ENCODE assay signal across 1 cellular context in genomic region chr1:205709059-205709398, GRCh38.
A peak's percentile ranks its signal among the peaks of the same experiment; 100 is the strongest.
TF ChIP-seq lines count a peak whose summit lies in the region.

No MANE protein-coding gene starts in this region.

TF ChIP-seq in K562, 482 proteins besides CTCF, POLR2A, EP300 and RAD21:
- peak; percentile 70 for TF ChIP-seq ARHGAP35 (IDR thresholded peaks at IDR 0.05; ENCODE audit: partially characterized antibody)
- TF ChIP-seq ZZZ3 (IDR thresholded peaks at IDR 0.05) = no peak
- no peak for TF ChIP-seq ZNF274 (IDR thresholded peaks at IDR 0.05; ENCODE audit: borderline replicate concordance, low read depth, low read length)
- TF ChIP-seq TSC22D4 (tag; IDR thresholded peaks at IDR 0.05) = no peak
- TF ChIP-seq ZNF239 (CRISPR knock-in tag; IDR thresholded peaks at IDR 0.05) = no peak
- TF ChIP-seq LEF1 (IDR thresholded peaks at IDR 0.05) = no peak
- no peak for TF ChIP-seq CBX5 (IDR thresholded peaks at IDR 0.05; ENCODE audit: borderline replicate concordance, low read depth)
